In genomic region chr7:152913492-152913891, GRCh38 we compare ENCODE assay signal across 1 cellular context.
TF ChIP-seq lines count a peak whose summit lies in the region.

No MANE protein-coding gene starts in this region.

TF ChIP-seq in HepG2, 621 proteins besides CTCF, POLR2A, EP300 and RAD21 (continued from another document and continues in another):
- TF ChIP-seq HMGA1 (CRISPR knock-in tag; conservative IDR thresholded peaks at IDR 0.05) (no peak), ZNF513 (CRISPR knock-in tag; conservative IDR thresholded peaks at IDR 0.05) (no peak), CEBPB (IDR thresholded peaks at IDR 0.05; ENCODE audit: borderline replicate concordance, low read depth, low read length) (peak; percentile 69), DPF2 (CRISPR knock-in tag; IDR thresholded peaks at IDR 0.05; ENCODE audit: borderline replicate concordance, low read depth) (no peak), ZUFSP (CRISPR knock-in tag; IDR thresholded peaks at IDR 0.05; ENCODE audit: borderline replicate concordance) (no peak), TSC22D2 (CRISPR knock-in tag; IDR thresholded peaks at IDR 0.05; ENCODE audit: borderline replicate concordance) (no peak), SALL1 (CRISPR knock-in tag; IDR thresholded peaks at IDR 0.05) (peak; percentile 15; the same call in 1 of the 2 replicates), SMARCE1 (IDR thresholded peaks at IDR 0.05; ENCODE audit: borderline replicate concordance) (no peak), MED1 (CRISPR knock-in tag; IDR thresholded peaks at IDR 0.05) (0 out of 2 replicates have a peak, but pooled peaks have one; percentile 21), ZNF496 (CRISPR knock-in tag; IDR thresholded peaks at IDR 0.05; ENCODE audit: insufficient replicate concordance) (no peak), BCL3 (CRISPR knock-in tag; IDR thresholded peaks at IDR 0.05) (no peak), CEBPG (CRISPR knock-in tag; IDR thresholded peaks at IDR 0.05) (peak; percentile 80), ZNF574 (CRISPR knock-in tag; IDR thresholded peaks at IDR 0.05) (no peak), HNF4A (CRISPR knock-in tag; IDR thresholded peaks at IDR 0.05) (peak; percentile 75), ZNF713 (CRISPR knock-in tag; IDR thresholded peaks at IDR 0.05) (no peak), GATA4 (IDR thresholded peaks at IDR 0.05; ENCODE audit: borderline replicate concordance, low read depth) (no peak), ZNF589 (CRISPR knock-in tag; conservative IDR thresholded peaks at IDR 0.05) (no peak), ZNF331 (CRISPR knock-in tag; IDR thresholded peaks at IDR 0.05) (no peak), HBP1 (CRISPR knock-in tag; IDR thresholded peaks at IDR 0.05; ENCODE audit: low read depth) (no peak), NFIC (IDR thresholded peaks at IDR 0.05; ENCODE audit: low read length) (no peak), HES4 (CRISPR knock-in tag; IDR thresholded peaks at IDR 0.05; ENCODE audit: borderline replicate concordance) (no peak), ZNF224 (CRISPR knock-in tag; IDR thresholded peaks at IDR 0.05) (no peak), ZNF468 (CRISPR knock-in tag; IDR thresholded peaks at IDR 0.05) (no peak), HNF4G (IDR thresholded peaks at IDR 0.05; ENCODE audit: borderline replicate concordance, low read depth, low read length) (peak; percentile 60; the same call in 1 of the 2 replicates), HNF4G (CRISPR knock-in tag; IDR thresholded peaks at IDR 0.05; ENCODE audit: borderline replicate concordance, low read depth) (no peak), CERS6 (CRISPR knock-in tag; IDR thresholded peaks at IDR 0.05) (no peak), KLF6 (CRISPR knock-in tag; IDR thresholded peaks at IDR 0.05) (no peak), MAX (IDR thresholded peaks at IDR 0.05) (no peak), RXRA (CRISPR knock-in tag; IDR thresholded peaks at IDR 0.05) (no peak), ZNF615 (CRISPR knock-in tag; IDR thresholded peaks at IDR 0.05; ENCODE audit: borderline replicate concordance) (no peak), ZNF24 (IDR thresholded peaks at IDR 0.05) (peak; percentile 56; the same call in 1 of the 2 replicates), FOXP1 (IDR thresholded peaks at IDR 0.05) (no peak), FOXP1 (CRISPR knock-in tag; IDR thresholded peaks at IDR 0.05) (0 out of 2 replicates have a peak, but pooled peaks have one; percentile 17), ZNF431 (CRISPR knock-in tag; IDR thresholded peaks at IDR 0.05; ENCODE audit: borderline replicate concordance, low read depth) (no peak), FOXA1 (IDR thresholded peaks at IDR 0.05) (no peak), FOXA1 (CRISPR knock-in tag; IDR thresholded peaks at IDR 0.05) (no peak), ZNF343 (CRISPR knock-in tag; IDR thresholded peaks at IDR 0.05) (no peak), ELF3 (CRISPR knock-in tag; IDR thresholded peaks at IDR 0.05) (peak; percentile 53; the same call in 1 of the 2 replicates), FOSL2 (CRISPR knock-in tag; IDR thresholded peaks at IDR 0.05) (0 out of 2 replicates have a peak, but pooled peaks have one; percentile 21), SAP130 (CRISPR knock-in tag; IDR thresholded peaks at IDR 0.05; ENCODE audit: low read depth) (0 out of 2 replicates have a peak, but pooled peaks have one; percentile 19), ZBTB33 (CRISPR knock-in tag; IDR thresholded peaks at IDR 0.05) (no peak), ARNT2 (CRISPR knock-in tag; IDR thresholded peaks at IDR 0.05; ENCODE audit: low read depth) (no peak), SOX6 (IDR thresholded peaks at IDR 0.05) (no peak), SOX6 (CRISPR knock-in tag; IDR thresholded peaks at IDR 0.05) (0 out of 2 replicates have a peak, but pooled peaks have one; percentile 9), SOX5 (CRISPR knock-in tag; IDR thresholded peaks at IDR 0.05; ENCODE audit: borderline replicate concordance) (peak; percentile 42; the same call in 1 of the 2 replicates), FOXA3 (CRISPR knock-in tag; IDR thresholded peaks at IDR 0.05) (0 out of 2 replicates have a peak, but pooled peaks have one; percentile 27), SIN3A (IDR thresholded peaks at IDR 0.05; ENCODE audit: borderline replicate concordance, low read depth, low read length) (no peak), TFAP4 (IDR thresholded peaks at IDR 0.05; ENCODE audit: borderline replicate concordance, low read depth) (peak; percentile 51; the same call in 1 of the 2 replicates), TEAD2 (CRISPR knock-in tag; IDR thresholded peaks at IDR 0.05) (no peak)
